In the genomic region with DNA sequence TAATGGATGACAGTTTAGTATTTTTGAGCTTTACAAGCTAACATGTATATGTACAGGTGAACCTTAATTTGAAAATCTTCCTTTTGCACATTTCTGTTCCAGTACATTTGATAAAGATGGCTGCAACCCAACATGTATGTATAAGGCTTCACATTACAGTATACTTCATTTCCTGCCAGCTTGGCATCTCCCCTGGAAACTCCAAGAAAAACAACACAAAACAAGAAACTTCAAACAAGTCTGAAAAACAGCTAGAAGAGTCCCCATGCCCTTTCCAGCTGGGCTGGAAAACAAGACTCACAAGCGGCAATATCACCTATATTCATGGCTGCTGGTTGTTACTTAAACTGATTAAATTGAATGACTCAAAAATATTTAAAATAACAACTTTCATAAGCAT, we compare ENCODE assay signal across 21 cellular contexts.
DNase-seq lines count a peak whose midpoint lies in the region; ATAC-seq, FAIRE-seq and TF ChIP-seq lines count a peak whose summit lies in the region.
"Had no signal": no experiment of that assay in that cellular context is flagged by ENCODE, and none has a peak within 500 bp of the region (broad histone marks: within the 10 kb centered on the region; RNA-seq: fewer than 3 reads in every experiment).

No MANE protein-coding gene starts in this region.

- H3K9me3 Mint-ChIP-seq in osteocyte (ENCODE audit: unreplicated experiment): peaks cover 6% of the 10 kb centered on the region

- H3K27me3 Mint-ChIP-seq in osteocyte (ENCODE audit: unreplicated experiment): no peaks in the 10 kb centered on the region
- H3K27me3 Mint-ChIP-seq: CD4-positive, CD25-positive, alpha-beta regulatory T cell had no signal

- TF ChIP-seq CTCF in astrocyte of the spinal cord (IDR thresholded peaks at IDR 0.05; ENCODE audit: low read depth, low read length): no peak
- TF ChIP-seq CTCF in osteocyte (IDR thresholded peaks at IDR 0.05): no peak

- ATAC-seq in HG03521 (IDR thresholded peaks at IDR 0.05; ENCODE audit: unreplicated experiment): no peak

- no peaks in the 10 kb centered on the region for H3K36me3 Mint-ChIP-seq in osteocyte (ENCODE audit: unreplicated experiment)
- H3K36me3 Mint-ChIP-seq: CD4-positive, CD25-positive, alpha-beta regulatory T cell had no signal

- H3K4me1 Mint-ChIP-seq in osteocyte (ENCODE audit: unreplicated experiment): peaks cover 5% of the 10 kb centered on the region
- H3K4me1 Mint-ChIP-seq: CD4-positive, CD25-positive, alpha-beta regulatory T cell had no signal

- no peak overlapping the region for H3K4me3 Mint-ChIP-seq in osteocyte (ENCODE audit: unreplicated experiment)
- H3K4me3 Mint-ChIP-seq: CD4-positive, CD25-positive, alpha-beta regulatory T cell had no signal

- peak overlapping the region; percentile 8 for H3K27ac Mint-ChIP-seq in osteocyte (ENCODE audit: unreplicated experiment)
- H3K27ac Mint-ChIP-seq: CD4-positive, CD25-positive, alpha-beta regulatory T cell had no signal

- no peak overlapping the region for H3K4me3 ChIP-seq in astrocyte of the spinal cord (ENCODE audit: low read depth, low read length)
- H3K4me3 ChIP-seq: BLaER1, MG63, Peyer's patch had no signal

- no peak for DNase-seq in H54 (ENCODE audit: insufficient read length, low spot score)
- peak; percentile 30 for DNase-seq in astrocyte of the spinal cord (ENCODE audit: low read depth, low spot score)
- peak; percentile 20 for DNase-seq in fibroblast of peridontal ligament (ENCODE audit: extremely low read depth)
- no peak for DNase-seq in osteocyte (ENCODE audit: extremely low spot score, unreplicated experiment)
- no peak for DNase-seq in NOMO-1 treated with dmso at 0.1 percent for 144 hours (lab: John Stamatoyannopoulos, UW; ENCODE audit: unreplicated experiment)
- no peak for DNase-seq in HCEC 1CT
- DNase-seq: CD4-positive, CD25-positive, alpha-beta regulatory T cell; DMS153; DND-41; H7; KBM-7; MG63; NCI-H1105 treated with DMSO at 0.1 percent for 48 hours; NCI-H2029; NCI-H446 treated with DMSO at 0.1 percent for 48 hours; NCI-H526; NCI-H82; Peyer's patch; SHP77 treated with DMSO at 0.1 percent for 48 hours had no signal

- in situ Hi-C loops in astrocyte of the spinal cord (cut with HindIII; ENCODE audit: low sequenced_read_pairs): no loop called here

- peak; percentile 77 for FAIRE-seq in H54 (lab: Jason Lieb, UNC)

- TF ChIP-seq POLR2A in H54 (IDR thresholded peaks at IDR 0.05; ENCODE audit: low read depth, low read length): no peak

Comparison
In these comparisons a context has a peak if more than half of its experiments do, and no peak if none do; other contexts are left out.
1. DNase-seq: peak in astrocyte of the spinal cord (single experiment) and fibroblast of peridontal ligament (single experiment); none in H54 (single experiment), osteocyte (single experiment), NOMO-1 treated with dmso at 0.1 percent for 144 hours (single experiment) and HCEC 1CT (single experiment).